ENCODE assay signal across 9 cellular contexts in genomic region chr3:47323431-47324277, GRCh38. TPM values are rescaled to one million over a fixed set of nuclear protein-coding genes. Genes with fewer than 3 reads are reported as not detected.
A peak's percentile ranks its signal among the peaks of the same experiment; 100 is the strongest.
DNase-seq lines count a peak whose midpoint lies in the region; ATAC-seq and TF ChIP-seq lines count a peak whose summit lies in the region.
"Had no signal": no experiment of that assay in that cellular context is flagged by ENCODE, and none has a peak within 500 bp of the region (broad histone marks: within the 10 kb centered on the region; RNA-seq: fewer than 3 reads in every experiment).

No MANE protein-coding gene starts in this region.

- no peak overlapping the region for H3K4me3 Mint-ChIP-seq in activated CD8-positive, alpha-beta memory T cell treated with anti-CD3 and anti-CD28 coated beads, Interleukin-2, amount 10 ng/mL, durations not matched to agents 7 days and 5 days
- no peak overlapping the region for H3K4me3 Mint-ChIP-seq in stimulated activated naive CD8-positive, alpha-beta T cell treated with anti-CD3 and anti-CD28 coated beads, Interleukin-15, Interleukin-2, amounts not matched to agents 100 ng/mL and 50 ng/mL, for 24 hours
- H3K4me3 Mint-ChIP-seq: activated naive CD8-positive, alpha-beta T cell had no signal

- H2AFZ ChIP-seq in fibroblast of lung (ENCODE audit: low read length) = no peak overlapping the region

- CTCF ChIA-PET in activated CD8-positive, alpha-beta memory T cell treated with anti-CD3 and anti-CD28 coated beads, Interleukin-2, amount 10 ng/mL, durations not matched to agents 7 days and 5 days (lab: Charles Lee) = interaction anchor here (0.8 to 2.0 kb wide), 22 partner anchors 10 to 476 kb away, joined by 3 to 17 read pairs (median 4); partner anchors contain the start of genes PTPN23 and SETD2

- H3K27me3 Mint-ChIP-seq in activated CD8-positive, alpha-beta memory T cell treated with anti-CD3 and anti-CD28 coated beads, Interleukin-2, amount 10 ng/mL, durations not matched to agents 7 days and 5 days = no peaks in the 10 kb centered on the region
- H3K27me3 Mint-ChIP-seq in stimulated activated naive CD8-positive, alpha-beta T cell treated with anti-CD3 and anti-CD28 coated beads, Interleukin-15, Interleukin-2, amounts not matched to agents 100 ng/mL and 50 ng/mL, for 24 hours = no peaks in the 10 kb centered on the region
- H3K27me3 Mint-ChIP-seq: activated naive CD8-positive, alpha-beta T cell had no signal

- no peaks in the 10 kb centered on the region for H3K79me2 ChIP-seq in fibroblast of lung (ENCODE audit: control insufficient read depth, insufficient read depth, low read length)

- peaks cover 11% of the 10 kb centered on the region for H3K36me3 Mint-ChIP-seq in activated CD8-positive, alpha-beta memory T cell treated with anti-CD3 and anti-CD28 coated beads, Interleukin-2, amount 10 ng/mL, durations not matched to agents 7 days and 5 days
- H3K36me3 Mint-ChIP-seq in stimulated activated naive CD8-positive, alpha-beta T cell treated with anti-CD3 and anti-CD28 coated beads, Interleukin-15, Interleukin-2, amounts not matched to agents 100 ng/mL and 50 ng/mL, for 24 hours (ENCODE audit: low read depth) = peaks cover 72% of the 10 kb centered on the region

- peak overlapping the region; percentile 8; the same call in 1 of the 2 replicates for H3K27ac ChIP-seq in VCaP
- H3K27ac ChIP-seq in fibroblast of lung (ENCODE audit: insufficient read depth, low read length) = no peak overlapping the region

- TF ChIP-seq CTCF in VCaP (conservative IDR thresholded peaks at IDR 0.05) (no peak), fibroblast of lung (conservative IDR thresholded peaks at IDR 0.05 in 1 of 2, IDR thresholded peaks at IDR 0.05 in 1 of 2; ENCODE audit: low read depth in 1 of 2, low read length in 2 of 2) (no peak)

- no peaks in the 10 kb centered on the region for H3K9me3 Mint-ChIP-seq in activated CD8-positive, alpha-beta memory T cell treated with anti-CD3 and anti-CD28 coated beads, Interleukin-2, amount 10 ng/mL, durations not matched to agents 7 days and 5 days (ENCODE audit: low read depth)
- no peaks in the 10 kb centered on the region for H3K9me3 Mint-ChIP-seq in stimulated activated naive CD8-positive, alpha-beta T cell treated with anti-CD3 and anti-CD28 coated beads, Interleukin-15, Interleukin-2, amounts not matched to agents 100 ng/mL and 50 ng/mL, for 24 hours

- peak; percentile 47 for DNase-seq in activated CD8-positive, alpha-beta memory T cell treated with anti-CD3 and anti-CD28 coated beads, Interleukin-2, amount 10 ng/mL, durations not matched to agents 7 days and 5 days
- DNase-seq in activated CD8-positive, alpha-beta memory T cell treated with anti-CD3 and anti-CD28 coated beads, Interleukin-2, amount 50 U/mL, for 48 hours = no peak
- peak; percentile 11 to 63 for DNase-seq in fibroblast of lung (ENCODE audit: low read depth in 2 of 2)
- no peak for DNase-seq in NCI-H1694 (lab: John Stamatoyannopoulos, UW)
- no peak for DNase-seq in NCI-H446 treated with DMSO at 0.1 percent for 48 hours (lab: John Stamatoyannopoulos, UW)

- H3K4me2 ChIP-seq in fibroblast of lung (ENCODE audit: extremely low read depth, insufficient read depth, low read length) = no peak overlapping the region

- no peak overlapping the region for H3K4me3 ChIP-seq in fibroblast of lung (replicated peaks in 1 of 4; ENCODE audit: control extremely low read depth in 1 of 4, insufficient read depth in 1 of 4, low read depth in 3 of 4, low read length in 4 of 4)

- H3K9ac ChIP-seq in fibroblast of lung (ENCODE audit: insufficient read depth, low read length) = no peak overlapping the region

- H3K4me1 ChIP-seq in fibroblast of lung (ENCODE audit: control insufficient read depth, extremely low read depth, insufficient read depth, low read length) = peaks cover 9% of the 10 kb centered on the region

- no peaks in the 10 kb centered on the region for H3K27me3 ChIP-seq in fibroblast of lung (ENCODE audit: control insufficient read depth, insufficient read depth, low read length)

- peak overlapping the region; percentile 6 for H3K27ac Mint-ChIP-seq in activated CD8-positive, alpha-beta memory T cell treated with anti-CD3 and anti-CD28 coated beads, Interleukin-2, amount 10 ng/mL, durations not matched to agents 7 days and 5 days
- peak overlapping the region; percentile 38 for H3K27ac Mint-ChIP-seq in stimulated activated naive CD8-positive, alpha-beta T cell treated with anti-CD3 and anti-CD28 coated beads, Interleukin-15, Interleukin-2, amounts not matched to agents 100 ng/mL and 50 ng/mL, for 24 hours
- H3K27ac Mint-ChIP-seq: activated naive CD8-positive, alpha-beta T cell had no signal

- peaks cover 6% of the 10 kb centered on the region for H3K36me3 ChIP-seq in fibroblast of lung (ENCODE audit: control insufficient read depth, insufficient read depth, low read length)

- no peaks in the 10 kb centered on the region for H3K9me3 ChIP-seq in fibroblast of lung (ENCODE audit: control insufficient read depth, insufficient read depth, low read depth, low read length)

- peak; percentile 41 for ATAC-seq in activated CD8-positive, alpha-beta memory T cell treated with anti-CD3 and anti-CD28 coated beads, Interleukin-2, amount 10 ng/mL, durations not matched to agents 7 days and 5 days
- no peak for ATAC-seq in GM21576 (IDR thresholded peaks at IDR 0.05; ENCODE audit: unreplicated experiment)

- no peaks in the 10 kb centered on the region for H4K20me1 ChIP-seq in fibroblast of lung (ENCODE audit: control insufficient read depth, extremely low read depth, insufficient read depth, low read length)

- H3K4me1 Mint-ChIP-seq in activated CD8-positive, alpha-beta memory T cell treated with anti-CD3 and anti-CD28 coated beads, Interleukin-2, amount 10 ng/mL, durations not matched to agents 7 days and 5 days = peaks cover 8% of the 10 kb centered on the region
- H3K4me1 Mint-ChIP-seq in stimulated activated naive CD8-positive, alpha-beta T cell treated with anti-CD3 and anti-CD28 coated beads, Interleukin-15, Interleukin-2, amounts not matched to agents 100 ng/mL and 50 ng/mL, for 24 hours (ENCODE audit: low read depth) = no peaks in the 10 kb centered on the region

RNA-seq across cellular contexts. Expression of gene KLHL18, which starts 40.9 kb away (rescaled TPM):
- total RNA-seq in activated CD8-positive, alpha-beta memory T cell treated with anti-CD3 and anti-CD28 coated beads, Interleukin-2, amount 10 ng/mL, durations not matched to agents 7 days and 5 days = 10 to 100 TPM; 25.1 to 33.5 TPM
- total RNA-seq in fibroblast of lung = 15.2 and 20.1 TPM in 2 replicates
- polyA plus RNA-seq in fibroblast of lung = 27.8 and 29.1 TPM in 2 replicates
- 30.7 and 31.1 TPM in 2 replicates for polyA plus RNA-seq in fibroblast of lung (2012)
- polyA minus RNA-seq in fibroblast of lung (ENCODE audit: low replicate concordance) = 43.9 and 49.1 TPM in 2 replicates

RNA-seq across cellular contexts. Expression of gene KIF9, which starts 41.1 kb away (rescaled TPM):
- 1 to 10 TPM; 3.7 to 5.8 TPM for total RNA-seq in activated CD8-positive, alpha-beta memory T cell treated with anti-CD3 and anti-CD28 coated beads, Interleukin-2, amount 10 ng/mL, durations not matched to agents 7 days and 5 days
- 1.8 and 2.8 TPM in 2 replicates for total RNA-seq in fibroblast of lung
- polyA plus RNA-seq in fibroblast of lung = 3.4 and 4.3 TPM in 2 replicates
- polyA plus RNA-seq in fibroblast of lung (2012) = 6.5 and 6.8 TPM in 2 replicates
- 0.75 TPM in 1 of 2 replicates, not detected in the other for polyA minus RNA-seq in fibroblast of lung (ENCODE audit: low replicate concordance)

RNA-seq across cellular contexts. Expression of gene PTPN23, which starts 57.2 kb away (rescaled TPM):
- 10 to 100 TPM; 27.0 to 32.9 TPM for total RNA-seq in activated CD8-positive, alpha-beta memory T cell treated with anti-CD3 and anti-CD28 coated beads, Interleukin-2, amount 10 ng/mL, durations not matched to agents 7 days and 5 days
- total RNA-seq in fibroblast of lung = 11.6 and 19.7 TPM in 2 replicates
- 1.5 and 2.7 TPM in 2 replicates for polyA plus RNA-seq in fibroblast of lung
- polyA plus RNA-seq in fibroblast of lung (2012) = 27.4 and 30.1 TPM in 2 replicates
- polyA minus RNA-seq in fibroblast of lung (ENCODE audit: low replicate concordance) = 38.7 and 46.1 TPM in 2 replicates

Comparison
In these comparisons a context has a peak if more than half of its experiments do, and no peak if none do; other contexts are left out.
1. DNase-seq: peak in activated CD8-positive, alpha-beta memory T cell treated with anti-CD3 and anti-CD28 coated beads, Interleukin-2, amount 10 ng/mL, durations not matched to agents 7 days and 5 days (single experiment) and fibroblast of lung (2 of 2); none in activated CD8-positive, alpha-beta memory T cell treated with anti-CD3 and anti-CD28 coated beads, Interleukin-2, amount 50 U/mL, for 48 hours (single experiment), NCI-H1694 (single experiment) and NCI-H446 treated with DMSO at 0.1 percent for 48 hours (single experiment).